In the genomic region with DNA sequence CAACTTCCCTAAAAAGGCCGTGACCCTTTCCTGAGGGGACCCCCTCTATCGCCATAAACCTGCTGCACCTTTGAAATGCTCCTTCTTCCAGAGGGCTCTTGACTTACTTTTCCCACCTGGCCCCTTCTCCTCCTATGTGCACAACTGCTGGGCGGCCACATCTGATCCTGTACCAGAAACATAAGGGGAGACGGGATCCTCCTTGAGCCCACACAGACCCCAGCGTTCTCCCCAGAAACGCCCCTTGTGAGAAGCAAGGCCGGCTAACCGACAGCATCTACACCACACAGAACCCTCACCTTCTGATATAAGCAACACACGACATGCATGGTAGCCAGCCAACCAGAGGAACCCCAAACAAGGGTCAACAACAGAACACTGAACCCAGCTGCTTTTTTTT, we compare ENCODE assay signal across 1 cellular context.
TF ChIP-seq lines count a peak whose summit lies in the region.

No MANE protein-coding gene starts in this region.

TF ChIP-seq in IMR-90, 13 proteins besides CTCF, POLR2A, EP300 and RAD21 (continued from another document):
- TF ChIP-seq ELK1 (IDR thresholded peaks at IDR 0.05; ENCODE audit: borderline replicate concordance, low read depth, low read length) (no peak), MAFK (IDR thresholded peaks at IDR 0.05; ENCODE audit: low read depth, low read length) (no peak), RFX5 (IDR thresholded peaks at IDR 0.05; ENCODE audit: low read depth, low read length) (no peak), NFE2L2 (IDR thresholded peaks at IDR 0.05; ENCODE audit: low read depth, low read length) (no peak)
TF ChIP-seq in IMR-90: peak in this region for 0.
